In the genomic region with DNA sequence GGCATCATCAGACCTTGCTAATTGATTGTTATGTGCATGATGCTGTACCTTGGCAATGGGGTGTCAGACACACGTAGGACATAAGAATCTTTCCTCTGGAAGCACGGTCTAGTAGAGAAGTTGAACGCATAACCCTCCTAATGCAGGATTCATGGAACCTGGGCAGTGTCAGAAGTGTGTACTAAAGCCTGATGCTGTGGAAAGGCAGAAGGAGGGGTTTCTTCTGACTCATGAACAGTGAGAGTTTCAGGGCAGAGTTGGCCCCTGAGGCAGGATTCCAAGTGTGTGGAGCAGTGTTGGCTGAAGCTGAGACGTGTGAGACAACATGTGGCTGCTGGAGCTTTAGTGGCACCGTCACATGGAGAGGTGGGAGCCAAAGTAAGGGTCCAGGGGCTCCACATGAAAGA, we compare ENCODE assay signal across 1 cellular context.
TF ChIP-seq lines count a peak whose summit lies in the region.

No MANE protein-coding gene starts in this region.

TF ChIP-seq in HEK293, 187 proteins besides CTCF, POLR2A, EP300 and RAD21 (continued from another document):
- TF ChIP-seq, protein P1, sequence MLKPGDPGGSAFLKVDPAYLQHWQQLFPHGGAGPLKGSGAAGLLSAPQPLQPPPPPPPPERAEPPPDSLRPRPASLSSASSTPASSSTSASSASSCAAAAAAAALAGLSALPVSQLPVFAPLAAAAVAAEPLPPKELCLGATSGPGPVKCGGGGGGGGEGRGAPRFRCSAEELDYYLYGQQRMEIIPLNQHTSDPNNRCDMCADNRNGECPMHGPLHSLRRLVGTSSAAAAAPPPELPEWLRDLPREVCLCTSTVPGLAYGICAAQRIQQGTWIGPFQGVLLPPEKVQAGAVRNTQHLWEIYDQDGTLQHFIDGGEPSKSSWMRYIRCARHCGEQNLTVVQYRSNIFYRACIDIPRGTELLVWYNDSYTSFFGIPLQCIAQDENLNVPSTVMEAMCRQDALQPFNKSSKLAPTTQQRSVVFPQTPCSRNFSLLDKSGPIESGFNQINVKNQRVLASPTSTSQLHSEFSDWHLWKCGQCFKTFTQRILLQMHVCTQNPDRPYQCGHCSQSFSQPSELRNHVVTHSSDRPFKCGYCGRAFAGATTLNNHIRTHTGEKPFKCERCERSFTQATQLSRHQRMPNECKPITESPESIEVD (tag by site-specific recombination; IDR thresholded peaks at IDR 0.05): no peak
- peak; percentile 58; the same call in 1 of the 2 replicates for TF ChIP-seq ZBTB20 (tag by site-specific recombination; IDR thresholded peaks at IDR 0.05)
- TF ChIP-seq TSHZ1 (tag by site-specific recombination; IDR thresholded peaks at IDR 0.05; ENCODE audit: borderline replicate concordance): no peak
- no peak for TF ChIP-seq SP2 (tag by site-specific recombination; IDR thresholded peaks at IDR 0.05)
- TF ChIP-seq PRDM1 (tag by site-specific recombination; IDR thresholded peaks at IDR 0.05): peak; percentile 44; the same call in 1 of the 2 replicates
- TF ChIP-seq PRDM4 (tag by site-specific recombination; IDR thresholded peaks at IDR 0.05): peak; percentile 96
- TF ChIP-seq ZSCAN18 (tag by site-specific recombination; IDR thresholded peaks at IDR 0.05): no peak
- no peak for TF ChIP-seq ZNF514 (tag by site-specific recombination; IDR thresholded peaks at IDR 0.05)
- TF ChIP-seq, protein P2, sequence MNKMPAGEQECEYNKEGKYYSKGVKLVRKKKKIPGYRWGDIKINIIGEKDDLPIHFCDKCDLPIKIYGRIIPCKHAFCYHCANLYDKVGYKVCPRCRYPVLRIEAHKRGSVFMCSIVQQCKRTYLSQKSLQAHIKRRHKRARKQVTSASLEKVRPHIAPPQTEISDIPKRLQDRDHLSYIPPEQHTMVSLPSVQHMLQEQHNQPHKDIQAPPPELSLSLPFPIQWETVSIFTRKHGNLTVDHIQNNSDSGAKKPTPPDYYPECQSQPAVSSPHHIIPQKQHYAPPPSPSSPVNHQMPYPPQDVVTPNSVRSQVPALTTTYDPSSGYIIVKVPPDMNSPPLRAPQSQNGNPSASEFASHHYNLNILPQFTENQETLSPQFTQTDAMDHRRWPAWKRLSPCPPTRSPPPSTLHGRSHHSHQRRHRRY (tag by site-specific recombination; IDR thresholded peaks at IDR 0.05): no peak
- TF ChIP-seq ZNF560 (tag by site-specific recombination; IDR thresholded peaks at IDR 0.05; ENCODE audit: borderline replicate concordance): no peak
- no peak for TF ChIP-seq ZNF23 (tag by site-specific recombination; IDR thresholded peaks at IDR 0.05; ENCODE audit: borderline replicate concordance)
- no peak for TF ChIP-seq GLI2 (tag by site-specific recombination; IDR thresholded peaks at IDR 0.05; ENCODE audit: borderline replicate concordance, low read depth)
- TF ChIP-seq ZNF280C (tag by site-specific recombination; IDR thresholded peaks at IDR 0.05): no peak
- no peak for TF ChIP-seq ZNF174 (tag by site-specific recombination; IDR thresholded peaks at IDR 0.05)
- TF ChIP-seq ZNF670 (tag by site-specific recombination; IDR thresholded peaks at IDR 0.05; ENCODE audit: low read depth): no peak
- TF ChIP-seq, protein P3, sequence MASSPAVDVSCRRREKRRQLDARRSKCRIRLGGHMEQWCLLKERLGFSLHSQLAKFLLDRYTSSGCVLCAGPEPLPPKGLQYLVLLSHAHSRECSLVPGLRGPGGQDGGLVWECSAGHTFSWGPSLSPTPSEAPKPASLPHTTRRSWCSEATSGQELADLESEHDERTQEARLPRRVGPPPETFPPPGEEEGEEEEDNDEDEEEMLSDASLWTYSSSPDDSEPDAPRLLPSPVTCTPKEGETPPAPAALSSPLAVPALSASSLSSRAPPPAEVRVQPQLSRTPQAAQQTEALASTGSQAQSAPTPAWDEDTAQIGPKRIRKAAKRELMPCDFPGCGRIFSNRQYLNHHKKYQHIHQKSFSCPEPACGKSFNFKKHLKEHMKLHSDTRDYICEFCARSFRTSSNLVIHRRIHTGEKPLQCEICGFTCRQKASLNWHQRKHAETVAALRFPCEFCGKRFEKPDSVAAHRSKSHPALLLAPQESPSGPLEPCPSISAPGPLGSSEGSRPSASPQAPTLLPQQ (tag by site-specific recombination; IDR thresholded peaks at IDR 0.05): 0 out of 2 replicates have a peak, but pooled peaks have one; percentile 7
- TF ChIP-seq BCL11B (tag by site-specific recombination; IDR thresholded peaks at IDR 0.05; ENCODE audit: low read depth): no peak
- no peak for TF ChIP-seq ZNF558 (tag by site-specific recombination; IDR thresholded peaks at IDR 0.05)
- no peak for TF ChIP-seq ZNF561 (tag by site-specific recombination; IDR thresholded peaks at IDR 0.05; ENCODE audit: borderline replicate concordance)
- TF ChIP-seq OSR2 (tag by site-specific recombination; IDR thresholded peaks at IDR 0.05): no peak
- no peak for TF ChIP-seq ZNF394 (tag by site-specific recombination; IDR thresholded peaks at IDR 0.05; ENCODE audit: borderline replicate concordance)
- 0 out of 2 replicates have a peak, but pooled peaks have one; percentile 25 for TF ChIP-seq SCRT2 (tag by site-specific recombination; IDR thresholded peaks at IDR 0.05)
